1 cellular context compared by ENCODE assay signal in the genomic region with DNA sequence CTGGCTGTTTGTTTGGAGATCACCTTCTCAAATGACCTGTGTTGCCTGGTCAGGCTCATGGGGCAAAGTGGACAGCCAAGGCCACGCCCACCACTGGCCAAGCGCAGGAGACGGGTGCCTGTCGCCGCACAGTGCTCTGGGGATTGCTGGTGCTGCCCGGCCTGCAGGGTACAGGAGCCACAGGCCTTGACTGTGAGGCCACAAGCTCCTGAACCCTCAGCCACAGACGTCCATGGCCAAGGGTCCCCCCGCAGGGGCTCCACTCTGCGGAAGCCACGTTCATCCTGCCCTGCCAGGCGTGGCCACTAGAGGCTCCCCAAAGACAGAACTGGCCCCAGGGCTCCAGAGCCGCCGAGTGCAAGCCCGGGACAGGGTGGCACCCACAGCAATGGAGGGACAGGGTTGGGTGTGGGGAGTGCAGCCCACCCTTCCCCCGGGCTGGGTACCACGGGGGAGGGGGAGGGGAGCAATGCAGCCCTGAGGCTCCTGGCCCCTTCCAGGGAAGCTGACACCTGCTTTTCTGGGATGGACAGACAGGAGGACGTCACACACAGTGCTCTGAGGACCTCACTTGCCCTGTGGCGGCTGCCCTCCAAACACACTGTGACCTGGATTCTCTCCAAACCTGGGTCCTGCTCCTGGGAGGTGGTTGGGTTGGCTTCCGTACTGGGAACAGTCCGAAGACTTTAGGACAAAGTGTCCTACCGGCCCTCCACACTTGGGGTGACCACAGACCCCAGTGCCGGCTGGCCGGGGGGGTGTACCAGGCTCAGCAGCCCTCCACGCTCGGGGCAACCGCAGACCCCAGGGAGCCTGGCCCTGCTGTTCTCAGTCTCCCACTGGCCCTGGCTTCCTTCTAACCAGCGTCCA.
TF ChIP-seq lines count a peak whose summit lies in the region.

No MANE protein-coding gene starts in this region.

TF ChIP-seq in HEK293, 187 proteins besides CTCF, POLR2A, EP300 and RAD21 (continued from another document and continues in another):
- TF ChIP-seq, protein P1, sequence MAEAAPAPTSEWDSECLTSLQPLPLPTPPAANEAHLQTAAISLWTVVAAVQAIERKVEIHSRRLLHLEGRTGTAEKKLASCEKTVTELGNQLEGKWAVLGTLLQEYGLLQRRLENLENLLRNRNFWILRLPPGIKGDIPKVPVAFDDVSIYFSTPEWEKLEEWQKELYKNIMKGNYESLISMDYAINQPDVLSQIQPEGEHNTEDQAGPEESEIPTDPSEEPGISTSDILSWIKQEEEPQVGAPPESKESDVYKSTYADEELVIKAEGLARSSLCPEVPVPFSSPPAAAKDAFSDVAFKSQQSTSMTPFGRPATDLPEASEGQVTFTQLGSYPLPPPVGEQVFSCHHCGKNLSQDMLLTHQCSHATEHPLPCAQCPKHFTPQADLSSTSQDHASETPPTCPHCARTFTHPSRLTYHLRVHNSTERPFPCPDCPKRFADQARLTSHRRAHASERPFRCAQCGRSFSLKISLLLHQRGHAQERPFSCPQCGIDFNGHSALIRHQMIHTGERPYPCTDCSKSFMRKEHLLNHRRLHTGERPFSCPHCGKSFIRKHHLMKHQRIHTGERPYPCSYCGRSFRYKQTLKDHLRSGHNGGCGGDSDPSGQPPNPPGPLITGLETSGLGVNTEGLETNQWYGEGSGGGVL (tag by site-specific recombination; IDR thresholded peaks at IDR 0.05): no peak
- TF ChIP-seq ZNF16 (tag by site-specific recombination; IDR thresholded peaks at IDR 0.05; ENCODE audit: low read depth): no peak
- TF ChIP-seq, protein P2, sequence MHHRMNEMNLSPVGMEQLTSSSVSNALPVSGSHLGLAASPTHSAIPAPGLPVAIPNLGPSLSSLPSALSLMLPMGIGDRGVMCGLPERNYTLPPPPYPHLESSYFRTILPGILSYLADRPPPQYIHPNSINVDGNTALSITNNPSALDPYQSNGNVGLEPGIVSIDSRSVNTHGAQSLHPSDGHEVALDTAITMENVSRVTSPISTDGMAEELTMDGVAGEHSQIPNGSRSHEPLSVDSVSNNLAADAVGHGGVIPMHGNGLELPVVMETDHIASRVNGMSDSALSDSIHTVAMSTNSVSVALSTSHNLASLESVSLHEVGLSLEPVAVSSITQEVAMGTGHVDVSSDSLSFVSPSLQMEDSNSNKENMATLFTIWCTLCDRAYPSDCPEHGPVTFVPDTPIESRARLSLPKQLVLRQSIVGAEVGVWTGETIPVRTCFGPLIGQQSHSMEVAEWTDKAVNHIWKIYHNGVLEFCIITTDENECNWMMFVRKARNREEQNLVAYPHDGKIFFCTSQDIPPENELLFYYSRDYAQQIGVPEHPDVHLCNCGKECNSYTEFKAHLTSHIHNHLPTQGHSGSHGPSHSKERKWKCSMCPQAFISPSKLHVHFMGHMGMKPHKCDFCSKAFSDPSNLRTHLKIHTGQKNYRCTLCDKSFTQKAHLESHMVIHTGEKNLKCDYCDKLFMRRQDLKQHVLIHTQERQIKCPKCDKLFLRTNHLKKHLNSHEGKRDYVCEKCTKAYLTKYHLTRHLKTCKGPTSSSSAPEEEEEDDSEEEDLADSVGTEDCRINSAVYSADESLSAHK (tag by site-specific recombination; IDR thresholded peaks at IDR 0.05): no peak
- TF ChIP-seq, protein P3, sequence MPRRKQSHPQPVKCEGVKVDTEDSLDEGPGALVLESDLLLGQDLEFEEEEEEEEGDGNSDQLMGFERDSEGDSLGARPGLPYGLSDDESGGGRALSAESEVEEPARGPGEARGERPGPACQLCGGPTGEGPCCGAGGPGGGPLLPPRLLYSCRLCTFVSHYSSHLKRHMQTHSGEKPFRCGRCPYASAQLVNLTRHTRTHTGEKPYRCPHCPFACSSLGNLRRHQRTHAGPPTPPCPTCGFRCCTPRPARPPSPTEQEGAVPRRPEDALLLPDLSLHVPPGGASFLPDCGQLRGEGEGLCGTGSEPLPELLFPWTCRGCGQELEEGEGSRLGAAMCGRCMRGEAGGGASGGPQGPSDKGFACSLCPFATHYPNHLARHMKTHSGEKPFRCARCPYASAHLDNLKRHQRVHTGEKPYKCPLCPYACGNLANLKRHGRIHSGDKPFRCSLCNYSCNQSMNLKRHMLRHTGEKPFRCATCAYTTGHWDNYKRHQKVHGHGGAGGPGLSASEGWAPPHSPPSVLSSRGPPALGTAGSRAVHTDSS (tag by site-specific recombination; IDR thresholded peaks at IDR 0.05): no peak
- TF ChIP-seq, protein P4, sequence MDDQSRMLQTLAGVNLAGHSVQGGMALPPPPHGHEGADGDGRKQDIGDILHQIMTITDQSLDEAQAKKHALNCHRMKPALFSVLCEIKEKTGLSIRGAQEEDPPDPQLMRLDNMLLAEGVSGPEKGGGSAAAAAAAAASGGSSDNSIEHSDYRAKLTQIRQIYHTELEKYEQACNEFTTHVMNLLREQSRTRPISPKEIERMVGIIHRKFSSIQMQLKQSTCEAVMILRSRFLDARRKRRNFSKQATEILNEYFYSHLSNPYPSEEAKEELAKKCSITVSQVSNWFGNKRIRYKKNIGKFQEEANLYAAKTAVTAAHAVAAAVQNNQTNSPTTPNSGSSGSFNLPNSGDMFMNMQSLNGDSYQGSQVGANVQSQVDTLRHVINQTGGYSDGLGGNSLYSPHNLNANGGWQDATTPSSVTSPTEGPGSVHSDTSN (CRISPR knock-in tag; IDR thresholded peaks at IDR 0.05): no peak
- TF ChIP-seq, protein P5, sequence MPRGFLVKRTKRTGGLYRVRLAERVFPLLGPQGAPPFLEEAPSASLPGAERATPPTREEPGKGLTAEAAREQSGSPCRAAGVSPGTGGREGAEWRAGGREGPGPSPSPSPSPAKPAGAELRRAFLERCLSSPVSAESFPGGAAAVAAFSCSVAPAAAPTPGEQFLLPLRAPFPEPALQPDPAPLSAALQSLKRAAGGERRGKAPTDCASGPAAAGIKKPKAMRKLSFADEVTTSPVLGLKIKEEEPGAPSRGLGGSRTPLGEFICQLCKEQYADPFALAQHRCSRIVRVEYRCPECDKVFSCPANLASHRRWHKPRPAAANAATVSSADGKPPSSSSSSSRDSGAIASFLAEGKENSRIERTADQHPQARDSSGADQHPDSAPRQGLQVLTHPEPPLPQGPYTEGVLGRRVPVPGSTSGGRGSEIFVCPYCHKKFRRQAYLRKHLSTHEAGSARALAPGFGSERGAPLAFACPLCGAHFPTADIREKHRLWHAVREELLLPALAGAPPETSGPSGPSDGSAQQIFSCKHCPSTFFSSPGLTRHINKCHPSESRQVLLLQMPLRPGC (tag by site-specific recombination; IDR thresholded peaks at IDR 0.05): no peak
- no peak for TF ChIP-seq ZNF792 (tag by site-specific recombination; IDR thresholded peaks at IDR 0.05)
- TF ChIP-seq ZNF433 (tag by site-specific recombination; IDR thresholded peaks at IDR 0.05; ENCODE audit: low read depth): no peak
- peak; percentile 70; the same call in 1 of the 2 replicates for TF ChIP-seq ZFP37 (tag by site-specific recombination; IDR thresholded peaks at IDR 0.05)
- no peak for TF ChIP-seq ZNF548 (tag by site-specific recombination; IDR thresholded peaks at IDR 0.05)
- TF ChIP-seq, protein P6, sequence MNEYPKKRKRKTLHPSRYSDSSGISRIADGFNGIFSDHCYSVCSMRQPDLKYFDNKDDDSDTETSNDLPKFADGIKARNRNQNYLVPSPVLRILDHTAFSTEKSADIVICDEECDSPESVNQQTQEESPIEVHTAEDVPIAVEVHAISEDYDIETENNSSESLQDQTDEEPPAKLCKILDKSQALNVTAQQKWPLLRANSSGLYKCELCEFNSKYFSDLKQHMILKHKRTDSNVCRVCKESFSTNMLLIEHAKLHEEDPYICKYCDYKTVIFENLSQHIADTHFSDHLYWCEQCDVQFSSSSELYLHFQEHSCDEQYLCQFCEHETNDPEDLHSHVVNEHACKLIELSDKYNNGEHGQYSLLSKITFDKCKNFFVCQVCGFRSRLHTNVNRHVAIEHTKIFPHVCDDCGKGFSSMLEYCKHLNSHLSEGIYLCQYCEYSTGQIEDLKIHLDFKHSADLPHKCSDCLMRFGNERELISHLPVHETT (tag by site-specific recombination; IDR thresholded peaks at IDR 0.05): no peak; the same call in 1 of the 2 replicates
- TF ChIP-seq, protein P7, sequence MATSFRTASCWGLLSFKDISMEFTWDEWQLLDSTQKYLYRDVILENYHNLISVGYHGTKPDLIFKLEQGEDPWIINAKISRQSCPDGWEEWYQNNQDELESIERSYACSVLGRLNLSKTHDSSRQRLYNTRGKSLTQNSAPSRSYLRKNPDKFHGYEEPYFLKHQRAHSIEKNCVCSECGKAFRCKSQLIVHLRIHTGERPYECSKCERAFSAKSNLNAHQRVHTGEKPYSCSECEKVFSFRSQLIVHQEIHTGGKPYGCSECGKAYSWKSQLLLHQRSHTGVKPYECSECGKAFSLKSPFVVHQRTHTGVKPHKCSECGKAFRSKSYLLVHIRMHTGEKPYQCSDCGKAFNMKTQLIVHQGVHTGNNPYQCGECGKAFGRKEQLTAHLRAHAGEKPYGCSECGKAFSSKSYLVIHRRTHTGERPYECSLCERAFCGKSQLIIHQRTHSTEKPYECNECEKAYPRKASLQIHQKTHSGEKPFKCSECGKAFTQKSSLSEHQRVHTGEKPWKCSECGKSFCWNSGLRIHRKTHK (tag by site-specific recombination; IDR thresholded peaks at IDR 0.05): no peak
- no peak for TF ChIP-seq ZNF266 (tag by site-specific recombination; IDR thresholded peaks at IDR 0.05; ENCODE audit: low read depth)
- TF ChIP-seq, protein P8, sequence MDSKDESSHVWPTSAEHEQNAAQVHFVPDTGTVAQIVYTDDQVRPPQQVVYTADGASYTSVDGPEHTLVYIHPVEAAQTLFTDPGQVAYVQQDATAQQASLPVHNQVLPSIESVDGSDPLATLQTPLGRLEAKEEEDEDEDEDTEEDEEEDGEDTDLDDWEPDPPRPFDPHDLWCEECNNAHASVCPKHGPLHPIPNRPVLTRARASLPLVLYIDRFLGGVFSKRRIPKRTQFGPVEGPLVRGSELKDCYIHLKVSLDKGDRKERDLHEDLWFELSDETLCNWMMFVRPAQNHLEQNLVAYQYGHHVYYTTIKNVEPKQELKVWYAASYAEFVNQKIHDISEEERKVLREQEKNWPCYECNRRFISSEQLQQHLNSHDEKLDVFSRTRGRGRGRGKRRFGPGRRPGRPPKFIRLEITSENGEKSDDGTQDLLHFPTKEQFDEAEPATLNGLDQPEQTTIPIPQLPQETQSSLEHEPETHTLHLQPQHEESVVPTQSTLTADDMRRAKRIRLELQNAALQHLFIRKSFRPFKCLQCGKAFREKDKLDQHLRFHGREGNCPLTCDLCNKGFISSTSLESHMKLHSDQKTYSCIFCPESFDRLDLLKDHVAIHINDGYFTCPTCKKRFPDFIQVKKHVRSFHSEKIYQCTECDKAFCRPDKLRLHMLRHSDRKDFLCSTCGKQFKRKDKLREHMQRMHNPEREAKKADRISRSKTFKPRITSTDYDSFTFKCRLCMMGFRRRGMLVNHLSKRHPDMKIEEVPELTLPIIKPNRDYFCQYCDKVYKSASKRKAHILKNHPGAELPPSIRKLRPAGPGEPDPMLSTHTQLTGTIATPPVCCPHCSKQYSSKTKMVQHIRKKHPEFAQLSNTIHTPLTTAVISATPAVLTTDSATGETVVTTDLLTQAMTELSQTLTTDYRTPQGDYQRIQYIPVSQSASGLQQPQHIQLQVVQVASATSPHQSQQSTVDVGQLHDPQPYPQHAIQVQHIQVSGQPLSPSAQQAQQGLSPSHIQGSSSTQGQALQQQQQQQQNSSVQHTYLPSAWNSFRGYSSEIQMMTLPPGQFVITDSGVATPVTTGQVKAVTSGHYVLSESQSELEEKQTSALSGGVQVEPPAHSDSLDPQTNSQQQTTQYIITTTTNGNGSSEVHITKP (tag by site-specific recombination; IDR thresholded peaks at IDR 0.05): no peak
- TF ChIP-seq ZNF140 (tag by site-specific recombination; IDR thresholded peaks at IDR 0.05): no peak
- no peak for TF ChIP-seq TRIM28 (IDR thresholded peaks at IDR 0.05; ENCODE audit: borderline replicate concordance, low read length)
- no peak for TF ChIP-seq SP7 (tag by site-specific recombination; IDR thresholded peaks at IDR 0.05)
- TF ChIP-seq, protein P9, sequence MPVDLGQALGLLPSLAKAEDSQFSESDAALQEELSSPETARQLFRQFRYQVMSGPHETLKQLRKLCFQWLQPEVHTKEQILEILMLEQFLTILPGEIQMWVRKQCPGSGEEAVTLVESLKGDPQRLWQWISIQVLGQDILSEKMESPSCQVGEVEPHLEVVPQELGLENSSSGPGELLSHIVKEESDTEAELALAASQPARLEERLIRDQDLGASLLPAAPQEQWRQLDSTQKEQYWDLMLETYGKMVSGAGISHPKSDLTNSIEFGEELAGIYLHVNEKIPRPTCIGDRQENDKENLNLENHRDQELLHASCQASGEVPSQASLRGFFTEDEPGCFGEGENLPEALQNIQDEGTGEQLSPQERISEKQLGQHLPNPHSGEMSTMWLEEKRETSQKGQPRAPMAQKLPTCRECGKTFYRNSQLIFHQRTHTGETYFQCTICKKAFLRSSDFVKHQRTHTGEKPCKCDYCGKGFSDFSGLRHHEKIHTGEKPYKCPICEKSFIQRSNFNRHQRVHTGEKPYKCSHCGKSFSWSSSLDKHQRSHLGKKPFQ (tag by site-specific recombination; IDR thresholded peaks at IDR 0.05): no peak
- TF ChIP-seq, protein P10, sequence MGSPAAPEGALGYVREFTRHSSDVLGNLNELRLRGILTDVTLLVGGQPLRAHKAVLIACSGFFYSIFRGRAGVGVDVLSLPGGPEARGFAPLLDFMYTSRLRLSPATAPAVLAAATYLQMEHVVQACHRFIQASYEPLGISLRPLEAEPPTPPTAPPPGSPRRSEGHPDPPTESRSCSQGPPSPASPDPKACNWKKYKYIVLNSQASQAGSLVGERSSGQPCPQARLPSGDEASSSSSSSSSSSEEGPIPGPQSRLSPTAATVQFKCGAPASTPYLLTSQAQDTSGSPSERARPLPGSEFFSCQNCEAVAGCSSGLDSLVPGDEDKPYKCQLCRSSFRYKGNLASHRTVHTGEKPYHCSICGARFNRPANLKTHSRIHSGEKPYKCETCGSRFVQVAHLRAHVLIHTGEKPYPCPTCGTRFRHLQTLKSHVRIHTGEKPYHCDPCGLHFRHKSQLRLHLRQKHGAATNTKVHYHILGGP (tag by site-specific recombination; IDR thresholded peaks at IDR 0.05): no peak
- TF ChIP-seq ZNF404 (tag by site-specific recombination; IDR thresholded peaks at IDR 0.05): no peak
- no peak for TF ChIP-seq GLI2 (tag by site-specific recombination; IDR thresholded peaks at IDR 0.05; ENCODE audit: borderline replicate concordance, low read depth)
- no peak for TF ChIP-seq ZNF157 (tag by site-specific recombination; IDR thresholded peaks at IDR 0.05)
- TF ChIP-seq, protein P11, sequence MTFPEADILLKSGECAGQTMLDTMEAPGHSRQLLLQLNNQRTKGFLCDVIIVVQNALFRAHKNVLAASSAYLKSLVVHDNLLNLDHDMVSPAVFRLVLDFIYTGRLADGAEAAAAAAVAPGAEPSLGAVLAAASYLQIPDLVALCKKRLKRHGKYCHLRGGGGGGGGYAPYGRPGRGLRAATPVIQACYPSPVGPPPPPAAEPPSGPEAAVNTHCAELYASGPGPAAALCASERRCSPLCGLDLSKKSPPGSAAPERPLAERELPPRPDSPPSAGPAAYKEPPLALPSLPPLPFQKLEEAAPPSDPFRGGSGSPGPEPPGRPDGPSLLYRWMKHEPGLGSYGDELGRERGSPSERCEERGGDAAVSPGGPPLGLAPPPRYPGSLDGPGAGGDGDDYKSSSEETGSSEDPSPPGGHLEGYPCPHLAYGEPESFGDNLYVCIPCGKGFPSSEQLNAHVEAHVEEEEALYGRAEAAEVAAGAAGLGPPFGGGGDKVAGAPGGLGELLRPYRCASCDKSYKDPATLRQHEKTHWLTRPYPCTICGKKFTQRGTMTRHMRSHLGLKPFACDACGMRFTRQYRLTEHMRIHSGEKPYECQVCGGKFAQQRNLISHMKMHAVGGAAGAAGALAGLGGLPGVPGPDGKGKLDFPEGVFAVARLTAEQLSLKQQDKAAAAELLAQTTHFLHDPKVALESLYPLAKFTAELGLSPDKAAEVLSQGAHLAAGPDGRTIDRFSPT (tag by site-specific recombination; IDR thresholded peaks at IDR 0.05): peak; percentile 76
- no peak for TF ChIP-seq HOXC10 (CRISPR knock-in tag; IDR thresholded peaks at IDR 0.05)
- TF ChIP-seq ZNF341 (tag by site-specific recombination; IDR thresholded peaks at IDR 0.05; ENCODE audit: low read depth): no peak
